21 cellular contexts compared by ENCODE assay signal in the genomic region with DNA sequence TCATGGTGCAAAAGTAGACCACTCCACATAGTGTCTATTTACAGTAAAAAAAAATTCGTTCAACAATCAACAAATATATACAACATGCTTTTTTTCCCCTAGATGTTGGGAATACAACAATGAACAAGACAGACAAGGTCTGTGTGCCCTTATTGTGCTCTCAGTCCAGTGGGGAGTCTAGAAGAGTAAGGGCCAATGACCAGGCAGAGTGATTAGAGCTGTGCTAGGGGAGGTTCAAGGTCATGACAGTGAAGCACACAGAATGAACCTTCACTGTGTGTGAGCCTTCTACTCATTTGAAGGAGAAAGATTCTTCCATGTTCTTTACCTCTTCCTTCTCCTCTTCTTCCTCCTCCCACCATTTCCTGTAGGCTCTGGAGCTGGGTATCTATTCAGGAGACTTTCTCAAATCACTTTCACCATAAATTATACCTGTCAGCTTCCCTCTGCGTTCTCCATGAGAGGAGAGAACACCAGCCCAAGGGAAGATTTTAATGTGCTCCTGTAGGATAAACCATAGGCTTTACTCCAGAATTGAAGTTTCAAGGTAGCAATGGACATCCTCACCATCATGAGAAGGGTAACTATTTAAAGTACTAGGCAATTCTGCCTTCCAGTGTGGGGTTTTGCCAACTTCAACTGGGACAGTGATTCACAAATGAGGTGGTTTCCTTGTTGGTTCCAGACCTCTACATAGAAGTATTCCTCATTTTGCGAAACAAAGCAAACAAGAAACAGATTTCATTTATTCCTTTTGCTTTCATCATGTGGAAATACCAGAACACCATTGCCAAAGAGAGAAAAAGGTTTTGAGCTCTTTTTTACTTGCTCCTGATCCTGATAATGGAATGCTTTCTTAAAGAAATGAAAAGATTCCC.
"Had no signal": no experiment of that assay in that cellular context is flagged by ENCODE, and none has a peak within 500 bp of the region (broad histone marks: within the 10 kb centered on the region; RNA-seq: fewer than 3 reads in every experiment).

No MANE protein-coding gene starts in this region.

- H3K27me3 ChIP-seq: brain microvascular endothelial cell, pancreas, sigmoid colon, spleen, thyroid gland had no signal

- ATAC-seq: lower lobe of right lung; natural killer cell; pancreas; stimulated activated naive B cell treated with anti-CD40 and anti-IgM and Interleukin-4, amounts not matched to agents 10 μg/mL and 1 μg/mL and 100 μg/mL, for 72 hours had no signal

- H3K9me3 ChIP-seq: lower lobe of right lung, pancreas, sigmoid colon, spleen, thyroid gland had no signal

- H3K36me3 ChIP-seq: brain microvascular endothelial cell, lower lobe of right lung, pancreas, sigmoid colon, spleen, thyroid gland had no signal

- H3K4me1 ChIP-seq: lower lobe of right lung, sigmoid colon, spleen, thyroid gland had no signal

- H3K27ac ChIP-seq: brain microvascular endothelial cell, coronary artery, lower lobe of right lung, pancreas, sigmoid colon, spleen, thyroid gland had no signal

- H3K27ac Mint-ChIP-seq: activated B cell treated with CpG ODN at 0.5 μM for 24 hours; activated CD4-positive, alpha-beta memory T cell treated with anti-CD3 and anti-CD28 coated beads for 36 hours; activated naive CD8-positive, alpha-beta T cell treated with anti-CD3 and anti-CD28 coated beads for 36 hours; natural killer cell; stimulated activated naive B cell treated with anti-CD40 and anti-IgM and Interleukin-4, amounts not matched to agents 10 μg/mL and 1 μg/mL and 100 μg/mL, for 72 hours had no signal

- DNase-seq: activated B cell treated with CpG ODN at 0.5 μM for 24 hours; activated CD4-positive, alpha-beta memory T cell treated with anti-CD3 and anti-CD28 coated beads for 36 hours; activated CD4-positive, alpha-beta T cell treated with anti-CD3 and anti-CD28 coated beads for 4 hours; activated naive CD4-positive, alpha-beta T cell; activated naive CD8-positive, alpha-beta T cell treated with anti-CD3 and anti-CD28 coated beads for 36 hours; activated T-cell treated with anti-CD3 and anti-CD28 coated beads for 4 hours; amygdala; brain microvascular endothelial cell; foreskin melanocyte; glutamatergic neuron; hypothalamus; islet precursor cell; lower lobe of right lung; natural killer cell; pancreas; sigmoid colon; spleen; stimulated activated naive B cell treated with anti-CD40 and anti-IgM and Interleukin-4, amounts not matched to agents 10 μg/mL and 1 μg/mL and 100 μg/mL, for 72 hours; thyroid gland had no signal

- H3K27me3 Mint-ChIP-seq: activated B cell treated with CpG ODN at 0.5 μM for 24 hours; activated CD4-positive, alpha-beta memory T cell treated with anti-CD3 and anti-CD28 coated beads for 36 hours; activated naive CD8-positive, alpha-beta T cell treated with anti-CD3 and anti-CD28 coated beads for 36 hours had no signal

- H3K9me3 Mint-ChIP-seq: activated B cell treated with CpG ODN at 0.5 μM for 24 hours; activated CD4-positive, alpha-beta memory T cell treated with anti-CD3 and anti-CD28 coated beads for 36 hours; activated naive CD8-positive, alpha-beta T cell treated with anti-CD3 and anti-CD28 coated beads for 36 hours; natural killer cell; stimulated activated naive B cell treated with anti-CD40 and anti-IgM and Interleukin-4, amounts not matched to agents 10 μg/mL and 1 μg/mL and 100 μg/mL, for 72 hours had no signal

- H3K4me3 Mint-ChIP-seq: activated B cell treated with CpG ODN at 0.5 μM for 24 hours; activated CD4-positive, alpha-beta memory T cell treated with anti-CD3 and anti-CD28 coated beads for 36 hours; activated naive CD8-positive, alpha-beta T cell treated with anti-CD3 and anti-CD28 coated beads for 36 hours; natural killer cell; stimulated activated naive B cell treated with anti-CD40 and anti-IgM and Interleukin-4, amounts not matched to agents 10 μg/mL and 1 μg/mL and 100 μg/mL, for 72 hours had no signal

- H3K36me3 Mint-ChIP-seq: activated CD4-positive, alpha-beta memory T cell treated with anti-CD3 and anti-CD28 coated beads for 36 hours; activated naive CD8-positive, alpha-beta T cell treated with anti-CD3 and anti-CD28 coated beads for 36 hours; natural killer cell; stimulated activated naive B cell treated with anti-CD40 and anti-IgM and Interleukin-4, amounts not matched to agents 10 μg/mL and 1 μg/mL and 100 μg/mL, for 72 hours had no signal

- FAIRE-seq: endometrium, pancreas had no signal

- H3K4me3 ChIP-seq: coronary artery, lower lobe of right lung, pancreas, sigmoid colon, spleen, thyroid gland had no signal

- H3K4me1 Mint-ChIP-seq: activated B cell treated with CpG ODN at 0.5 μM for 24 hours; activated naive CD8-positive, alpha-beta T cell treated with anti-CD3 and anti-CD28 coated beads for 36 hours; natural killer cell; stimulated activated naive B cell treated with anti-CD40 and anti-IgM and Interleukin-4, amounts not matched to agents 10 μg/mL and 1 μg/mL and 100 μg/mL, for 72 hours had no signal
